34 cellular contexts compared by ENCODE assay signal in genomic region chr4:81647388-81647787, GRCh38.
DNase-seq lines count a peak whose midpoint lies in the region; ATAC-seq, FAIRE-seq and TF ChIP-seq lines count a peak whose summit lies in the region.
"Had no signal": no experiment of that assay in that cellular context is flagged by ENCODE, and none has a peak within 500 bp of the region (broad histone marks: within the 10 kb centered on the region; RNA-seq: fewer than 3 reads in every experiment).

No MANE protein-coding gene starts in this region.

- H3K27ac Mint-ChIP-seq in naive thymus-derived CD4-positive, alpha-beta T cell = peak overlapping the region in 1 of 9 donors; percentile 32
- H3K27ac Mint-ChIP-seq: brain; CD8-positive, alpha-beta memory T cell; immature natural killer cell; memory B cell had no signal

- WGBS in HUES64 = 41% methylated on average over 2 of the region's 2 CpGs
- WGBS in iPS DF 6.9 (ENCODE audit: insufficient coverage, insufficient read length) = no CpG with 5 or more reads among the region's 2 CpGs

- H3K27me3 ChIP-seq in BLaER1 (no peaks in the 10 kb centered on the region), HUES64 (ENCODE audit: insufficient read depth, low read length) (peaks cover 64% of the 10 kb centered on the region), OCI-LY1 (ENCODE audit: insufficient read depth, low read length) (no peaks in the 10 kb centered on the region), iPS DF 6.9 (ENCODE audit: control insufficient read depth, insufficient read depth, low read length) (peaks cover 15% of the 10 kb centered on the region; the same call in 1 of the 2 replicates), uterus (no peaks in the 10 kb centered on the region)
- H3K27me3 ChIP-seq in naive thymus-derived CD4-positive, alpha-beta T cell (ENCODE audit: control insufficient read depth in 2 of 2, insufficient read depth in 2 of 2, low read length in 2 of 2) = no peaks in the 10 kb centered on the region
- H3K27me3 ChIP-seq: adrenal gland, esophagus muscularis mucosa, heart left ventricle, right atrium auricular region, SJSA1 had no signal

- H3K4me3 Mint-ChIP-seq in naive thymus-derived CD4-positive, alpha-beta T cell = no peak overlapping the region
- H3K4me3 Mint-ChIP-seq: brain; CD8-positive, alpha-beta memory T cell; immature natural killer cell; memory B cell had no signal

- H3K27ac ChIP-seq in BLaER1 (peak overlapping the region; percentile 72), HUES64 (ENCODE audit: low read depth, low read length) (peak overlapping the region; percentile 21; the same call in 1 of the 2 replicates), OCI-LY1 (ENCODE audit: low read depth, low read length, poor library complexity, severe bottlenecking) (peak overlapping the region; percentile 90), iPS DF 6.9 (ENCODE audit: low read length) (no peak overlapping the region), uterus (no peak overlapping the region)
- no peak overlapping the region for H3K27ac ChIP-seq in naive thymus-derived CD4-positive, alpha-beta T cell (ENCODE audit: low read depth, low read length)
- H3K27ac ChIP-seq: A549, adrenal gland, esophagus muscularis mucosa, foreskin keratinocyte, heart left ventricle, right atrium auricular region, RWPE1, SJSA1 had no signal

- H3K36me3 Mint-ChIP-seq in naive thymus-derived CD4-positive, alpha-beta T cell = peaks cover 0 to 6% (median 0%) of the 10 kb centered on the region in 5 donors
- H3K36me3 Mint-ChIP-seq: brain; CD8-positive, alpha-beta memory T cell; immature natural killer cell had no signal

- no peak overlapping the region for H3K9ac ChIP-seq in BLaER1
- no peak overlapping the region for H3K9ac ChIP-seq in HUES64 (ENCODE audit: low read depth, low read length)
- no peak overlapping the region for H3K9ac ChIP-seq in OCI-LY1 (ENCODE audit: low read length)

- POLR2A ChIA-PET in naive thymus-derived CD4-positive, alpha-beta T cell (lab: Charles Lee) = no interaction called here

- H3K27me3 Mint-ChIP-seq in naive thymus-derived CD4-positive, alpha-beta T cell = no peaks in the 10 kb centered on the region
- H3K27me3 Mint-ChIP-seq: brain; CD8-positive, alpha-beta memory T cell; memory B cell had no signal

- DNase-seq in iPS DF 6.9 (ENCODE audit: low read depth, low spot score) (peak; percentile 66), uterus (no peak), DMS53 (lab: John Stamatoyannopoulos, UW) (no peak), GM12892 (ENCODE audit: insufficient read length) (no peak)
- no peak for DNase-seq in naive thymus-derived CD4-positive, alpha-beta T cell
- DNase-seq: activated CD4-positive, alpha-beta T cell treated with anti-CD3 and anti-CD28 coated beads, Interleukin-2, amount 50 U/mL, for 4 hours; activated naive CD4-positive, alpha-beta T cell treated with Interleukin-2 at 50 U/mL for 16 hours; adrenal gland; CD8-positive, alpha-beta memory T cell; dermis blood vessel endothelial cell; EL; foreskin keratinocyte; heart left ventricle; immature natural killer cell; MV-4-11; NCI-H1694; OCI-M1; small intestine; stimulated activated naive CD4-positive, alpha-beta T cell; T-helper 1 cell had no signal

- H3K9me2 ChIP-seq in OCI-LY1 (ENCODE audit: low read depth, low read length) = no peaks in the 10 kb centered on the region

- ATAC-seq in naive thymus-derived CD4-positive, alpha-beta T cell = no peak
- ATAC-seq: A549, foreskin keratinocyte, GM12878, heart left ventricle, HepG2, left lobe of liver had no signal

- H4K20me1 ChIP-seq in BLaER1 (no peaks in the 10 kb centered on the region), OCI-LY1 (ENCODE audit: insufficient read depth, low read length) (no peaks in the 10 kb centered on the region)

- TF ChIP-seq POLR2A in uterus (IDR thresholded peaks at IDR 0.05) (no peak), GM12892 (IDR thresholded peaks at IDR 0.05; ENCODE audit: low read depth, low read length) (no peak)

- peak overlapping the region; percentile 41; the same call in 1 of the 2 replicates for H2AFZ ChIP-seq in OCI-LY1 (ENCODE audit: low read length)

- no peaks in the 10 kb centered on the region for H3F3A ChIP-seq in OCI-LY1 (ENCODE audit: insufficient read depth, low read length)

- CTCF ChIA-PET in naive thymus-derived CD4-positive, alpha-beta T cell (lab: Charles Lee) = no interaction called here

- no peak overlapping the region for H3K4me3 ChIP-seq in BLaER1
- H3K4me3 ChIP-seq in HUES64 (ENCODE audit: low read length) = no peak overlapping the region
- no peak overlapping the region for H3K4me3 ChIP-seq in OCI-LY1 (ENCODE audit: low read depth, low read length, poor library complexity, severe bottlenecking)
- H3K4me3 ChIP-seq in iPS DF 6.9 (ENCODE audit: low read length) = no peak overlapping the region
- no peak overlapping the region for H3K4me3 ChIP-seq in naive thymus-derived CD4-positive, alpha-beta T cell (ENCODE audit: low read length)
- no peak overlapping the region for H3K4me3 ChIP-seq in uterus
- H3K4me3 ChIP-seq: A549, adrenal gland, esophagus muscularis mucosa, GM12878, heart left ventricle, right atrium auricular region, SJSA1 had no signal

- peaks cover 0 to 11% (median 0%) of the 10 kb centered on the region in 11 donors for H3K9me3 Mint-ChIP-seq in naive thymus-derived CD4-positive, alpha-beta T cell
- H3K9me3 Mint-ChIP-seq: CD8-positive, alpha-beta memory T cell; immature natural killer cell had no signal

- no peak for FAIRE-seq in GM12892 (lab: Jason Lieb, UNC)
- FAIRE-seq: A549, GM12878, H54, HepG2, small intestine had no signal

- TF ChIP-seq CTCF in OCI-LY1 (IDR thresholded peaks at IDR 0.05; ENCODE audit: low read length) (no peak), uterus (IDR thresholded peaks at IDR 0.05) (no peak)

- no peaks in the 10 kb centered on the region for H3K79me2 ChIP-seq in OCI-LY1 (ENCODE audit: insufficient read depth, low read length)

- H3K9me3 ChIP-seq in BLaER1 (peaks cover 19% of the 10 kb centered on the region), HUES64 (ENCODE audit: insufficient read depth, low read depth, low read length) (no peaks in the 10 kb centered on the region), OCI-LY1 (ENCODE audit: low read length) (peaks cover 13% of the 10 kb centered on the region), iPS DF 6.9 (ENCODE audit: control insufficient read depth, insufficient read depth, low read length) (no peaks in the 10 kb centered on the region), uterus (no peaks in the 10 kb centered on the region)
- no peaks in the 10 kb centered on the region for H3K9me3 ChIP-seq in naive thymus-derived CD4-positive, alpha-beta T cell (ENCODE audit: control insufficient read depth in 2 of 3, low read length in 3 of 3)
- H3K9me3 ChIP-seq: A549, adrenal gland, esophagus muscularis mucosa, heart left ventricle, SJSA1 had no signal

- intact Hi-C loops in naive thymus-derived CD4-positive, alpha-beta T cell (cut with micrococcal nuclease) = loop anchor here in 1 of 2 donors (5.0 kb wide), 3 partner anchors 80 to 195 kb away; no protein-coding TSS in a partner anchor
- intact Hi-C loops in uterus (cut with DNase I; ENCODE audit: low total_unique reads) = no loop called here

- H3K4me1 ChIP-seq in BLaER1 = peaks cover 62% of the 10 kb centered on the region
- peaks cover 30% of the 10 kb centered on the region for H3K4me1 ChIP-seq in HUES64 (ENCODE audit: insufficient read depth, low read length)
- H3K4me1 ChIP-seq in OCI-LY1 (ENCODE audit: insufficient read depth, low read length, severe bottlenecking) = peaks cover 65% of the 10 kb centered on the region
- no peaks in the 10 kb centered on the region; the same call in 1 of the 2 replicates for H3K4me1 ChIP-seq in iPS DF 6.9 (ENCODE audit: control insufficient read depth, insufficient read depth, low read length)
- H3K4me1 ChIP-seq in naive thymus-derived CD4-positive, alpha-beta T cell (ENCODE audit: control insufficient read depth in 2 of 2, insufficient read depth in 2 of 2, low read length in 2 of 2) = peaks cover 12 to 16% of the 10 kb centered on the region in 2 donors
- no peaks in the 10 kb centered on the region for H3K4me1 ChIP-seq in uterus
- H3K4me1 ChIP-seq: A549, esophagus muscularis mucosa, foreskin keratinocyte, SJSA1 had no signal

- H3K4me1 Mint-ChIP-seq in naive thymus-derived CD4-positive, alpha-beta T cell = peaks cover 20 to 51% (median 48%) of the 10 kb centered on the region in 7 donors

- H3K4me2 ChIP-seq in BLaER1 (peak overlapping the region; percentile 87), OCI-LY1 (ENCODE audit: low read length) (no peak overlapping the region)
- H3K4me2 ChIP-seq: A549 had no signal

- H3K36me3 ChIP-seq in BLaER1 (no peaks in the 10 kb centered on the region), HUES64 (ENCODE audit: insufficient read depth, low read length) (no peaks in the 10 kb centered on the region), OCI-LY1 (ENCODE audit: insufficient read depth, low read length) (no peaks in the 10 kb centered on the region), iPS DF 6.9 (ENCODE audit: control insufficient read depth, insufficient read depth, low read length) (no peaks in the 10 kb centered on the region), uterus (no peaks in the 10 kb centered on the region)
- no peaks in the 10 kb centered on the region for H3K36me3 ChIP-seq in naive thymus-derived CD4-positive, alpha-beta T cell (ENCODE audit: control insufficient read depth in 2 of 3, insufficient read depth in 3 of 3, low read length in 3 of 3)
- H3K36me3 ChIP-seq: adrenal gland, esophagus muscularis mucosa, heart left ventricle, right atrium auricular region, SJSA1 had no signal

Comparison
In these comparisons a context has a peak if more than half of its experiments do, and no peak if none do; other contexts are left out.
1. H3K27ac ChIP-seq: peak in BLaER1 (single experiment), HUES64 (single experiment) and OCI-LY1 (single experiment); none in iPS DF 6.9 (single experiment), naive thymus-derived CD4-positive, alpha-beta T cell (single experiment) and uterus (0 of 2).